Comparison of ENCODE assay signal across 8 cellular contexts in the genomic region with DNA sequence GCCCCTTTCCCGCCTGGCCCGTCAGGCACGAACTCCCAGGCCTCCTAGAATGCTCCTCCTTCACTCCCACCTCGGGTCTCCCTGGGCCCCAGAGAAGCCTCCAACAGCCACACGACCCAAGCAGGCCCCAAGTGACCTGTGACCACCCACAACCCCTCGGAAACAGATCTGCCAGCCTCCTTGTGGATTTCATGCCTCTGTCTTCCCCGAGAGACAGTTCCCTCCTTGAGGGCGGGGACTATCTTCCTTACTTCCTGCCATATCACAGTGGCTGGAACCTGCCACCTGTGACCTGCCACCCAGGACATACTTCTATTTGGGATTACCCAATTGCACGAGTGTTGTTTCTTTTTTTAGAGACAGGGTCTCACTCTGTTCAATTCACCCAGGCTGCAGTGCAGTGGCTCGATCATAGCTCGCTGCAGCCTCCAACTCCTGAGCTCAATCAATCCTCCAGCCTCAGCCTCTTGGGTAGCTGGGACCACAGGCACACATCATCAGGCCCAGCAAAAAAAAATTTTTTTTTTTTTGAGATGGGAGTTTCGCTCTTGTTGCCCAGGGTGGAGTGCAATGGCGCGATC. TPM values are rescaled to one million over a fixed set of nuclear protein-coding genes. Genes with fewer than 3 reads are reported as not detected.
DNase-seq lines count a peak whose midpoint lies in the region; ATAC-seq, FAIRE-seq and TF ChIP-seq lines count a peak whose summit lies in the region.

No MANE protein-coding gene starts in this region.

- H3K4me1 Mint-ChIP-seq in CD8-positive, alpha-beta memory T cell: peaks cover 25 to 40% (median 31%) of the 10 kb centered on the region in 3 donors
- peaks cover 16% of the 10 kb centered on the region for H3K4me1 Mint-ChIP-seq in activated naive CD8-positive, alpha-beta T cell treated with anti-CD3 and anti-CD28 coated beads, Interleukin-2, amount 50 U/mL, for 24 hours
- peaks cover 24 to 28% (median 26%) of the 10 kb centered on the region in 3 donors for H3K4me1 Mint-ChIP-seq in naive B cell

- H3K9me3 ChIP-seq in CD8-positive, alpha-beta memory T cell (ENCODE audit: low read length): no peaks in the 10 kb centered on the region

- peak overlapping the region; percentile 88 to 97 (median 94) for H3K27ac Mint-ChIP-seq in CD8-positive, alpha-beta memory T cell
- H3K27ac Mint-ChIP-seq in activated naive CD8-positive, alpha-beta T cell treated with anti-CD3 and anti-CD28 coated beads, Interleukin-2, amount 50 U/mL, for 24 hours: peak overlapping the region; percentile 89
- H3K27ac Mint-ChIP-seq in naive B cell: peak overlapping the region; percentile 70 to 97 (median 92)

- peak overlapping the region; percentile 69 to 91 (median 86) for H3K4me3 Mint-ChIP-seq in CD8-positive, alpha-beta memory T cell
- peak overlapping the region; percentile 83 for H3K4me3 Mint-ChIP-seq in activated naive CD8-positive, alpha-beta T cell treated with anti-CD3 and anti-CD28 coated beads, Interleukin-2, amount 50 U/mL, for 24 hours
- peak overlapping the region; percentile 72 to 91 (median 84) for H3K4me3 Mint-ChIP-seq in naive B cell

- H3K36me3 Mint-ChIP-seq in CD8-positive, alpha-beta memory T cell: peaks cover 0 to 20% (median 7%) of the 10 kb centered on the region in 3 donors
- H3K36me3 Mint-ChIP-seq in activated naive CD8-positive, alpha-beta T cell treated with anti-CD3 and anti-CD28 coated beads, Interleukin-2, amount 50 U/mL, for 24 hours (ENCODE audit: low read depth): peaks cover 9% of the 10 kb centered on the region
- H3K36me3 Mint-ChIP-seq in naive B cell: peaks cover 0 to 23% of the 10 kb centered on the region in 2 donors

- no peaks in the 10 kb centered on the region for H3K9me3 Mint-ChIP-seq in CD8-positive, alpha-beta memory T cell
- H3K9me3 Mint-ChIP-seq in activated naive CD8-positive, alpha-beta T cell treated with anti-CD3 and anti-CD28 coated beads, Interleukin-2, amount 50 U/mL, for 24 hours: no peaks in the 10 kb centered on the region
- peaks cover 0 to 5% (median 3%) of the 10 kb centered on the region in 7 donors for H3K9me3 Mint-ChIP-seq in naive B cell

- DNase-seq in CD8-positive, alpha-beta memory T cell: peak in 1 of 5 donors; percentile 18
- DNase-seq in HFF-Myc (ENCODE audit: extremely low read depth, low read depth) (no peak), naive B cell (no peak), NCI-H748 treated with DMSO at 0.1 percent for 48 hours (lab: John Stamatoyannopoulos, UW) (no peak), NCI-H2029 treated with DMSO at 0.1 percent for 48 hours (lab: John Stamatoyannopoulos, UW) (no peak), HTR-8/SVneo (ENCODE audit: insufficient read length, low spot score) (no peak)
- no peak for DNase-seq in activated naive CD8-positive, alpha-beta T cell treated with anti-CD3 and anti-CD28 coated beads, Interleukin-2, amount 50 U/mL, for 24 hours
- no peak for DNase-seq in activated CD4-positive, alpha-beta T cell treated with anti-CD3 and anti-CD28 coated beads for 4 hours

- peaks cover 31% of the 10 kb centered on the region for H3K4me1 ChIP-seq in CD8-positive, alpha-beta memory T cell (ENCODE audit: insufficient read depth, low read length)

- POLR2A ChIA-PET in CD8-positive, alpha-beta memory T cell (lab: Charles Lee): interaction anchor here (0.7 to 1.7 kb wide), 4 partner anchors 22 to 38 kb away, joined by 3 to 16 read pairs (median 4); a partner anchor contains a TSS

- H3K27me3 ChIP-seq in CD8-positive, alpha-beta memory T cell (ENCODE audit: insufficient read depth, low read length, poor library complexity, severe bottlenecking): no peaks in the 10 kb centered on the region

- peaks cover 16% of the 10 kb centered on the region for H3K36me3 ChIP-seq in CD8-positive, alpha-beta memory T cell (ENCODE audit: insufficient read depth, low read length)

- CTCF ChIA-PET in CD8-positive, alpha-beta memory T cell (lab: Charles Lee): interaction anchor here (1.7 to 2.8 kb wide), 5 partner anchors 18 to 97 kb away, joined by 4 to 21 read pairs (median 13); no protein-coding TSS in a partner anchor

- TF ChIP-seq CTCF in HFF-Myc (IDR thresholded peaks at IDR 0.05; ENCODE audit: low read depth, low read length, missing control alignments): no peak

- FAIRE-seq in HTR-8/SVneo (lab: Jason Lieb, UNC): no peak

- no peak for ATAC-seq in activated naive CD8-positive, alpha-beta T cell treated with anti-CD3 and anti-CD28 coated beads, Interleukin-2, amount 50 U/mL, for 24 hours
- ATAC-seq in naive B cell (ENCODE audit: low read depth in 2 of 2): no peak

- H3K4me3 ChIP-seq in CD8-positive, alpha-beta memory T cell (ENCODE audit: low read length): no peak overlapping the region
- H3K4me3 ChIP-seq in HFF-Myc (replicated peaks; ENCODE audit: low read depth, low read length): peak overlapping the region; percentile 47; the same call in 1 of the 2 replicates

- H3K27ac ChIP-seq in CD8-positive, alpha-beta memory T cell (ENCODE audit: low read depth, low read length): no peak overlapping the region

- H3K27me3 Mint-ChIP-seq in CD8-positive, alpha-beta memory T cell: no peaks in the 10 kb centered on the region
- H3K27me3 Mint-ChIP-seq in activated naive CD8-positive, alpha-beta T cell treated with anti-CD3 and anti-CD28 coated beads, Interleukin-2, amount 50 U/mL, for 24 hours: no peaks in the 10 kb centered on the region
- no peaks in the 10 kb centered on the region for H3K27me3 Mint-ChIP-seq in naive B cell

RNA-seq across cellular contexts. Expression of a gene that starts 25.9 kb away (rescaled TPM):
- 10 to 100 TPM; 44.7 to 47.4 TPM for total RNA-seq in CD8-positive, alpha-beta memory T cell
- 2.1 TPM for polyA plus RNA-seq in CD8-positive, alpha-beta memory T cell
- 1 to 10 TPM in 4 of 6 donors, under 1 TPM in 1, not detected in 1; 0.29 to 2.9 (median 2.0) TPM for polyA plus RNA-seq in naive B cell (ENCODE audit: low read depth in 6 of 6)
